Comparison of ENCODE assay signal across 8 cellular contexts in genomic region chr20:58693226-58694006, GRCh38. TPM values are rescaled to one million over a fixed set of nuclear protein-coding genes. Genes with fewer than 3 reads are reported as not detected.
DNase-seq lines count a peak whose midpoint lies in the region; ATAC-seq and TF ChIP-seq lines count a peak whose summit lies in the region.

No MANE protein-coding gene starts in this region.

- ATAC-seq in GM19455 (IDR thresholded peaks at IDR 0.05; ENCODE audit: unreplicated experiment) (peak; percentile 46), right lobe of liver (peak; percentile 2 to 36 (median 12))

- intact Hi-C loops in right lobe of liver (cut with DNase I) = no loop called here
- intact Hi-C loops in thyroid gland (cut with DNase I) = loop anchor here (5.0 kb wide), 2 partner anchors 41 to 456 kb away; partner anchors contain the start of gene STX16

- TF ChIP-seq POLR2A in right lobe of liver (IDR thresholded peaks at IDR 0.05) (no peak), thyroid gland (IDR thresholded peaks at IDR 0.05) (no peak)

- TF ChIP-seq CTCF in BJ (IDR thresholded peaks at IDR 0.05; ENCODE audit: insufficient read depth, low read depth, low read length) (no peak), right lobe of liver (IDR thresholded peaks at IDR 0.05) (no peak), thyroid gland (IDR thresholded peaks at IDR 0.05) (no peak)

- DNase-seq in BJ (ENCODE audit: low read depth) = no peak
- DNase-seq in MG63 = peak; percentile 29
- DNase-seq in T47D (ENCODE audit: low read depth in 1 of 2, low spot score in 1 of 2) = peak; percentile 33 to 45
- no peak for DNase-seq in right lobe of liver
- peak; percentile 19 to 34 for DNase-seq in thyroid gland
- DNase-seq in AG20443 (ENCODE audit: low spot score) = no peak
- DNase-seq in GM19240 (ENCODE audit: insufficient read length, low spot score) = no peak

- POLR2A ChIA-PET in BJ (lab: Charles Lee) = no interaction called here

- CTCF ChIA-PET in BJ (lab: Yijun Ruan, JAX) = interaction anchor here (0.5 to 0.7 kb wide), 3 partner anchors 9 to 1320 kb away, joined by 3 read pairs; no protein-coding TSS in a partner anchor

- H3K4me3 ChIP-seq in BJ (ENCODE audit: low read depth, low read length) (peak overlapping the region; percentile 41), MG63 (peak overlapping the region; percentile 46), right lobe of liver (peak overlapping the region; percentile 52 to 65 (median 53)), thyroid gland (replicated peaks in 1 of 3) (peak overlapping the region in 1 of 3 donors; percentile 58)

- H3K27ac ChIP-seq in right lobe of liver = peak overlapping the region; percentile 26 to 59 (median 57)
- peak overlapping the region; percentile 23 to 79 (median 73) for H3K27ac ChIP-seq in thyroid gland

- 83% methylated on average over 17 of the region's 51 CpGs for WGBS in right lobe of liver (ENCODE audit: insufficient coverage, low coverage, low lambda C conversion rate, missing lambda C conversion rate)
- 34 to 56% methylated on average over 19 to 21 of the region's 51 CpGs for WGBS in thyroid gland, 2 donors

- H3K4me1 ChIP-seq in right lobe of liver (peaks cover 0 to 13% (median 3%) of the 10 kb centered on the region in 4 donors), thyroid gland (peaks cover 9 to 37% of the 10 kb centered on the region in 2 donors)

- H3K27me3 ChIP-seq in BJ (ENCODE audit: control insufficient read depth, insufficient read depth, low read length) = no peaks in the 10 kb centered on the region
- no peaks in the 10 kb centered on the region for H3K27me3 ChIP-seq in MG63
- no peaks in the 10 kb centered on the region for H3K27me3 ChIP-seq in right lobe of liver
- no peaks in the 10 kb centered on the region for H3K27me3 ChIP-seq in thyroid gland

- in situ Hi-C loops in T47D (cut with HindIII; ENCODE audit: low pct_unique_long_range_greater_than_20kb, low sequenced_read_pairs) = no loop called here

- H3K9me3 ChIP-seq in MG63 = peaks cover 4% of the 10 kb centered on the region; the same call in 1 of the 2 replicates
- no peaks in the 10 kb centered on the region for H3K9me3 ChIP-seq in right lobe of liver
- H3K9me3 ChIP-seq in thyroid gland = no peaks in the 10 kb centered on the region

- H3K36me3 ChIP-seq in BJ (ENCODE audit: control insufficient read depth, insufficient read depth, low read length) (peaks cover 16% of the 10 kb centered on the region), MG63 (peaks cover 21% of the 10 kb centered on the region), right lobe of liver (peaks cover 0 to 3% (median under 1%) of the 10 kb centered on the region in 4 donors), thyroid gland (peaks cover 23 to 28% of the 10 kb centered on the region in 2 donors)

RNA-seq across cellular contexts. Expression of gene NPEPL1, which starts 0.8 kb away (rescaled TPM):
- 5.7 and 8.2 TPM in 2 replicates for polyA plus RNA-seq in BJ (2011; rRNA removed)
- 4.2 and 7.3 TPM in 2 replicates for polyA minus RNA-seq in BJ (2011; rRNA and poly(A)+ RNA removed)
- total RNA-seq in MG63 (2014; rRNA removed; shearing (Covaris generic); ENCODE audit: low replicate concordance) = 44.7 and 46.2 TPM in 2 replicates
- 10 to 100 TPM in 5 of 6 experiments, 1 to 10 TPM in 1; 7.7 to 13.9 (median 10.1) TPM for total RNA-seq in right lobe of liver
- 10 to 100 TPM; 41.6 to 56.0 (median 47.2) TPM for total RNA-seq in thyroid gland

RNA-seq across cellular contexts. Expression of gene STX16, which starts 42.3 kb away (rescaled TPM):
- 39.7 and 45.5 TPM in 2 replicates for polyA plus RNA-seq in BJ (2011; rRNA removed)
- polyA minus RNA-seq in BJ (2011; rRNA and poly(A)+ RNA removed) = 12.3 and 19.6 TPM in 2 replicates
- 30.4 and 45.4 TPM in 2 replicates for total RNA-seq in MG63 (2014; rRNA removed; shearing (Covaris generic); ENCODE audit: low replicate concordance)
- 10 to 100 TPM; 18.1 to 25.3 (median 22.2) TPM for total RNA-seq in right lobe of liver
- 10 to 100 TPM; 42.5 to 59.1 (median 53.0) TPM for total RNA-seq in thyroid gland

Comparison
In these comparisons a context has a peak if more than half of its experiments do, and no peak if none do; other contexts are left out.
1. DNase-seq: peak in MG63 (single experiment), T47D (2 of 2) and thyroid gland (2 of 2); none in BJ (single experiment), right lobe of liver (0 of 3), AG20443 (single experiment) and GM19240 (single experiment).